In the genomic region with DNA sequence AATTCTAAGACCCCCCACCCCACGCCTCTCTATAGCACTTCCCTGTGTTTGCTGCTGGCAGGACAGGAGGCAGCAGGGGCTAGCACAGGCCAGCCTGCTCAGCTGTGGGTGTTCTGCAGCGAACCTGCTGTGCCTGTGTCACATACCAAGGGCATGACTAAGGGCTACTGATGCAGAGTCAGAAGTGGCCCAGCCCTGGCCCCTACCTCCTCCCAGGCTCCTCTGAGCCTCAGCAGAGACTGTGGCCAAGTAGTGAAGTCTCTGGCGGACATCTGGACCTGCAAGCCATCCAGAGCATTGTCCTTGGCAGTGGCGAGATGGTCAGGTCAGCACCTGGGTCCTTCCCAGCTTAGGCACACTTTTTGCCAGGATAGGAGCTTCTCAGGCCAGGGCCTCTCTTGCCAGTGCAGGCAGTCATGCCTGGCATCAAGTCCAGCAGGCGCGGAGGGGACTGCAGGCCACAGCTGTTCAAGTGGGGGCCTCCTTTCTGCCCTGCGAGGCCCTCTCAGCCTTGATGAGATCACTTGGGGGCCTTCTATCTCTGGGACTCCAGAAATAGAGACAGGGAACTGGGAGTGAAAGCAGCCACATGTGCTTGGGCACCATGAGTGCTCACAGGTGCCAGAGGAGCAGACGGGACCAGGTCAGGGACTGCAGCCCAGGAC, we compare ENCODE assay signal across 10 cellular contexts.
DNase-seq lines count a peak whose midpoint lies in the region; ATAC-seq, FAIRE-seq and TF ChIP-seq lines count a peak whose summit lies in the region.
"Had no signal": no experiment of that assay in that cellular context is flagged by ENCODE, and none has a peak within 500 bp of the region (broad histone marks: within the 10 kb centered on the region; RNA-seq: fewer than 3 reads in every experiment).

No MANE protein-coding gene starts in this region.

- H3K27ac ChIP-seq in astrocyte (ENCODE audit: low read depth, low read length) (no peak overlapping the region), MM.1S (ENCODE audit: low read length) (no peak overlapping the region)
- H3K27ac ChIP-seq: ascending aorta had no signal

- H3K9me3 ChIP-seq in astrocyte (ENCODE audit: insufficient read depth, low read depth, low read length) = no peaks in the 10 kb centered on the region
- H3K9me3 ChIP-seq in MM.1S (replicated peaks; ENCODE audit: insufficient read depth, low read length) = no peaks in the 10 kb centered on the region
- H3K9me3 ChIP-seq: ascending aorta had no signal

- no peaks in the 10 kb centered on the region for H3K9me2 ChIP-seq in MM.1S (replicated peaks; ENCODE audit: insufficient read depth, low read length)

- no peaks in the 10 kb centered on the region for H3K9me3 Mint-ChIP-seq in activated naive CD8-positive, alpha-beta T cell treated with anti-CD3 and anti-CD28 coated beads, Interleukin-2, amount 10 ng/mL, durations not matched to agents 7 days and 5 days
- H3K9me3 Mint-ChIP-seq in activated naive CD8-positive, alpha-beta T cell treated with anti-CD3 and anti-CD28 coated beads for 36 hours = no peaks in the 10 kb centered on the region
- no peaks in the 10 kb centered on the region for H3K9me3 Mint-ChIP-seq in astrocyte (ENCODE audit: unreplicated experiment)

- no peaks in the 10 kb centered on the region for H4K20me1 ChIP-seq in astrocyte (ENCODE audit: insufficient read depth, low read length)
- H4K20me1 ChIP-seq in MM.1S (ENCODE audit: insufficient read depth, low read length) = no peaks in the 10 kb centered on the region

- no peak for ATAC-seq in activated naive CD8-positive, alpha-beta T cell treated with anti-CD3 and anti-CD28 coated beads, Interleukin-2, amount 10 ng/mL, durations not matched to agents 7 days and 5 days (ENCODE audit: low read depth)

- no peak overlapping the region for H3K27ac Mint-ChIP-seq in activated naive CD8-positive, alpha-beta T cell treated with anti-CD3 and anti-CD28 coated beads, Interleukin-2, amount 10 ng/mL, durations not matched to agents 7 days and 5 days
- H3K27ac Mint-ChIP-seq in activated naive CD8-positive, alpha-beta T cell treated with anti-CD3 and anti-CD28 coated beads for 36 hours = no peak overlapping the region
- H3K27ac Mint-ChIP-seq in astrocyte (ENCODE audit: unreplicated experiment) = peak overlapping the region; percentile 18
- H3K27ac Mint-ChIP-seq: B cell had no signal

- H3K27me3 ChIP-seq in astrocyte (ENCODE audit: insufficient read depth, low read length) = no peaks in the 10 kb centered on the region
- H3K27me3 ChIP-seq in MM.1S (replicated peaks; ENCODE audit: insufficient read depth, low read length) = no peaks in the 10 kb centered on the region
- H3K27me3 ChIP-seq: ascending aorta had no signal

- H3K4me1 Mint-ChIP-seq in activated naive CD8-positive, alpha-beta T cell treated with anti-CD3 and anti-CD28 coated beads, Interleukin-2, amount 10 ng/mL, durations not matched to agents 7 days and 5 days = no peaks in the 10 kb centered on the region
- H3K4me1 Mint-ChIP-seq in activated naive CD8-positive, alpha-beta T cell treated with anti-CD3 and anti-CD28 coated beads for 36 hours = no peaks in the 10 kb centered on the region
- H3K4me1 Mint-ChIP-seq in astrocyte (ENCODE audit: low read depth, unreplicated experiment) = peaks cover 10% of the 10 kb centered on the region
- H3K4me1 Mint-ChIP-seq: B cell had no signal

- no peak for TF ChIP-seq CTCF in astrocyte (IDR thresholded peaks at IDR 0.05; ENCODE audit: insufficient read depth, low read depth, low read length)
- no peak for TF ChIP-seq CTCF in MM.1S (IDR thresholded peaks at IDR 0.05; ENCODE audit: low read length)

- H3K4me3 ChIP-seq in astrocyte (ENCODE audit: insufficient read depth, low read depth, low read length) = no peak overlapping the region
- no peak overlapping the region for H3K4me3 ChIP-seq in MM.1S (ENCODE audit: low read length)
- H3K4me3 ChIP-seq: ascending aorta had no signal

- H3F3A ChIP-seq in MM.1S (ENCODE audit: insufficient read depth, low read length) = no peaks in the 10 kb centered on the region

- H3K9ac ChIP-seq in astrocyte (ENCODE audit: low read length) (no peak overlapping the region), MM.1S (ENCODE audit: low read length) (no peak overlapping the region)

- no peaks in the 10 kb centered on the region for H3K36me3 Mint-ChIP-seq in activated naive CD8-positive, alpha-beta T cell treated with anti-CD3 and anti-CD28 coated beads, Interleukin-2, amount 10 ng/mL, durations not matched to agents 7 days and 5 days
- H3K36me3 Mint-ChIP-seq in activated naive CD8-positive, alpha-beta T cell treated with anti-CD3 and anti-CD28 coated beads for 36 hours = no peaks in the 10 kb centered on the region
- no peaks in the 10 kb centered on the region for H3K36me3 Mint-ChIP-seq in astrocyte (ENCODE audit: low read depth, unreplicated experiment)

- peaks cover 3% of the 10 kb centered on the region for H3K27me3 Mint-ChIP-seq in activated naive CD8-positive, alpha-beta T cell treated with anti-CD3 and anti-CD28 coated beads, Interleukin-2, amount 10 ng/mL, durations not matched to agents 7 days and 5 days
- H3K27me3 Mint-ChIP-seq in activated naive CD8-positive, alpha-beta T cell treated with anti-CD3 and anti-CD28 coated beads for 36 hours = no peaks in the 10 kb centered on the region
- H3K27me3 Mint-ChIP-seq in astrocyte (ENCODE audit: low read depth, unreplicated experiment) = peaks cover 8% of the 10 kb centered on the region
- H3K27me3 Mint-ChIP-seq: B cell had no signal

- H3K4me1 ChIP-seq in astrocyte (ENCODE audit: insufficient read depth, low read length) (no peaks in the 10 kb centered on the region), MM.1S (ENCODE audit: low read length) (no peaks in the 10 kb centered on the region)
- H3K4me1 ChIP-seq: ascending aorta had no signal

- FAIRE-seq in astrocyte (lab: Jason Lieb, UNC) (no peak), urothelium cell line (lab: Jason Lieb, UNC) (peak; percentile 100)

- no peak overlapping the region for H2AFZ ChIP-seq in astrocyte (ENCODE audit: low read depth, low read length)
- no peak overlapping the region for H2AFZ ChIP-seq in MM.1S (ENCODE audit: low read length)

- H3K4me2 ChIP-seq in astrocyte (ENCODE audit: low read length) (no peak overlapping the region), MM.1S (ENCODE audit: low read depth, low read length) (no peak overlapping the region)

- peak; percentile 17 for DNase-seq in activated naive CD8-positive, alpha-beta T cell treated with anti-CD3 and anti-CD28 coated beads, Interleukin-2, amount 10 ng/mL, durations not matched to agents 7 days and 5 days
- no peak for DNase-seq in activated naive CD8-positive, alpha-beta T cell treated with anti-CD3 and anti-CD28 coated beads for 36 hours
- DNase-seq in astrocyte (ENCODE audit: low read depth) (no peak), iPS-NIHi11 (ENCODE audit: low spot score) (peak; percentile 47), urothelium cell line (ENCODE audit: low spot score) (peak; percentile 90), MM.1S (no peak), NCI-H1105 treated with DMSO at 0.1 percent for 48 hours (lab: John Stamatoyannopoulos, UW) (no peak), activated gamma-delta T cell (lab: John Stamatoyannopoulos, UW) (no peak)

- H3K79me2 ChIP-seq in astrocyte (ENCODE audit: insufficient read depth, low read length) (no peaks in the 10 kb centered on the region), MM.1S (ENCODE audit: low read length) (no peaks in the 10 kb centered on the region)

- POLR2A ChIA-PET in activated naive CD8-positive, alpha-beta T cell treated with anti-CD3 and anti-CD28 coated beads, Interleukin-2, amount 10 ng/mL, durations not matched to agents 7 days and 5 days (lab: Charles Lee) = no interaction called here

- H3K36me3 ChIP-seq in astrocyte (ENCODE audit: insufficient read depth, low read length) (no peaks in the 10 kb centered on the region), MM.1S (replicated peaks; ENCODE audit: insufficient read depth, low read length) (no peaks in the 10 kb centered on the region)
- H3K36me3 ChIP-seq: ascending aorta had no signal

- no peak overlapping the region for H3K4me3 Mint-ChIP-seq in activated naive CD8-positive, alpha-beta T cell treated with anti-CD3 and anti-CD28 coated beads, Interleukin-2, amount 10 ng/mL, durations not matched to agents 7 days and 5 days
- H3K4me3 Mint-ChIP-seq in activated naive CD8-positive, alpha-beta T cell treated with anti-CD3 and anti-CD28 coated beads for 36 hours = no peak overlapping the region
- H3K4me3 Mint-ChIP-seq in astrocyte (ENCODE audit: unreplicated experiment) = no peak overlapping the region
- H3K4me3 Mint-ChIP-seq: B cell had no signal

Comparison
In these comparisons a context has a peak if more than half of its experiments do, and no peak if none do; other contexts are left out.
1. DNase-seq: peak in activated naive CD8-positive, alpha-beta T cell treated with anti-CD3 and anti-CD28 coated beads, Interleukin-2, amount 10 ng/mL, durations not matched to agents 7 days and 5 days (single experiment), iPS-NIHi11 (single experiment) and urothelium cell line (single experiment); none in activated naive CD8-positive, alpha-beta T cell treated with anti-CD3 and anti-CD28 coated beads for 36 hours (single experiment), astrocyte (single experiment), MM.1S (single experiment), NCI-H1105 treated with DMSO at 0.1 percent for 48 hours (single experiment) and activated gamma-delta T cell (single experiment).